In genomic region chr22:27452245-27452644, GRCh38 we compare ENCODE assay signal across 9 cellular contexts.
"Had no signal": no experiment of that assay in that cellular context is flagged by ENCODE, and none has a peak within 500 bp of the region (broad histone marks: within the 10 kb centered on the region; RNA-seq: fewer than 3 reads in every experiment).

No MANE protein-coding gene starts in this region.

- H3K4me3 ChIP-seq: K562 had no signal

- H3K4me2 ChIP-seq: KMS-11 had no signal

- DNase-seq: IMR-90, KBM-7, KG1 had no signal

- H3K4me3 Mint-ChIP-seq: IgD-negative memory B cell had no signal

- H3K27ac ChIP-seq: HL-60, KMS-11 had no signal

- FAIRE-seq: HepG2, HTR-8/SVneo, K562 had no signal

- H3K4me1 Mint-ChIP-seq: IgD-negative memory B cell had no signal

- H3K9ac ChIP-seq: KMS-11 had no signal

- H3K27ac Mint-ChIP-seq: IgD-negative memory B cell had no signal
